In the genomic region with DNA sequence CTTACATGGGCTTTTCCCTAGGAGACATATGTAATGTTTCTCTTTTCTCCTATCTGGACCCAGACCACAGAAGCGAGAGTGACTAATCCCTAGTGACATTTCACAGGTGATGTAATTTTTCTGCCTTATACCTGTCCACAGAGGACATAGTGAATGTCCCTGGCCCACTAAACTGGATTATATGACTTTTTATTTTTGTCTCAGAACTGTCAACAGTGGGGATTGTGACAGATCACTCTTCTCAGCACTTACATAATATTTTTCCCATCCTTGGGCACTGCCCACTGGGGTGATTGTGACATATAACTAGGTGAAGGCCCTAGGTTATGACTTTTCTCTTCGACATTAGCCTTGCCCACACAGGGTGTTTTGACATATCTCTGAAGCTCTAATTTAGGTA, we compare ENCODE assay signal across 17 cellular contexts. TPM values are rescaled to one million over a fixed set of nuclear protein-coding genes. Genes with fewer than 3 reads are reported as not detected.
DNase-seq lines count a peak whose midpoint lies in the region; ATAC-seq and TF ChIP-seq lines count a peak whose summit lies in the region.
"Had no signal": no experiment of that assay in that cellular context is flagged by ENCODE, and none has a peak within 500 bp of the region (broad histone marks: within the 10 kb centered on the region; RNA-seq: fewer than 3 reads in every experiment).

No MANE protein-coding gene starts in this region.

- H3K4me1 ChIP-seq in right lobe of liver = peaks cover 0 to 48% (median 21%) of the 10 kb centered on the region in 4 donors
- H3K4me1 ChIP-seq: A549; BLaER1 treated with 17β-estradiol and CSF1 and Interleukin-3, amounts not matched to agents 10 nM and 100 nM; Caco-2 had no signal

- 9% methylated on average over 2 of the region's 2 CpGs for WGBS in right lobe of liver (ENCODE audit: insufficient coverage, low coverage, low lambda C conversion rate, missing lambda C conversion rate)

- H3K27ac Mint-ChIP-seq in activated naive CD8-positive, alpha-beta T cell treated with anti-CD3 and anti-CD28 coated beads, Interleukin-2, amount 50 U/mL, for 24 hours = no peak overlapping the region
- H3K27ac Mint-ChIP-seq in activated naive CD8-positive, alpha-beta T cell treated with anti-CD3 and anti-CD28 coated beads for 36 hours = no peak overlapping the region
- H3K27ac Mint-ChIP-seq in activated T-helper 17 cell treated with anti-CD3 and anti-CD28 coated beads, Interleukin-2, amount 50 U/mL, for 72 hours = no peak overlapping the region
- H3K27ac Mint-ChIP-seq: B cell; CD4-positive, alpha-beta T cell; CD8-positive, alpha-beta T cell had no signal

- intact Hi-C loops in right lobe of liver (cut with DNase I) = no loop called here

- ATAC-seq in activated naive CD8-positive, alpha-beta T cell treated with anti-CD3 and anti-CD28 coated beads, Interleukin-2, amount 50 U/mL, for 24 hours = peak; percentile 28
- ATAC-seq in activated T-helper 17 cell treated with anti-CD3 and anti-CD28 coated beads, Interleukin-2, amount 50 U/mL, for 72 hours (replicated peaks) = peak; percentile 54
- ATAC-seq in right lobe of liver = peak; percentile 66 to 78 (median 68)
- ATAC-seq: A549; CD8-positive, alpha-beta T cell had no signal

- TF ChIP-seq CTCF in right lobe of liver (IDR thresholded peaks at IDR 0.05) = no peak

- H3K9me3 Mint-ChIP-seq in activated naive CD8-positive, alpha-beta T cell treated with anti-CD3 and anti-CD28 coated beads, Interleukin-2, amount 50 U/mL, for 24 hours = peaks cover 28% of the 10 kb centered on the region
- H3K9me3 Mint-ChIP-seq in activated naive CD8-positive, alpha-beta T cell treated with anti-CD3 and anti-CD28 coated beads for 36 hours = peaks cover 27% of the 10 kb centered on the region
- peaks cover 6% of the 10 kb centered on the region for H3K9me3 Mint-ChIP-seq in activated T-helper 17 cell treated with anti-CD3 and anti-CD28 coated beads, Interleukin-2, amount 50 U/mL, for 72 hours

- no peaks in the 10 kb centered on the region for H3K4me1 Mint-ChIP-seq in activated naive CD8-positive, alpha-beta T cell treated with anti-CD3 and anti-CD28 coated beads, Interleukin-2, amount 50 U/mL, for 24 hours
- H3K4me1 Mint-ChIP-seq in activated naive CD8-positive, alpha-beta T cell treated with anti-CD3 and anti-CD28 coated beads for 36 hours = no peaks in the 10 kb centered on the region
- H3K4me1 Mint-ChIP-seq in activated T-helper 17 cell treated with anti-CD3 and anti-CD28 coated beads, Interleukin-2, amount 50 U/mL, for 72 hours = no peaks in the 10 kb centered on the region
- H3K4me1 Mint-ChIP-seq: B cell had no signal

- no peaks in the 10 kb centered on the region for H3K9me3 ChIP-seq in right lobe of liver

- no peaks in the 10 kb centered on the region for H3K27me3 Mint-ChIP-seq in activated naive CD8-positive, alpha-beta T cell treated with anti-CD3 and anti-CD28 coated beads, Interleukin-2, amount 50 U/mL, for 24 hours
- H3K27me3 Mint-ChIP-seq in activated naive CD8-positive, alpha-beta T cell treated with anti-CD3 and anti-CD28 coated beads for 36 hours = peaks cover 4% of the 10 kb centered on the region
- no peaks in the 10 kb centered on the region for H3K27me3 Mint-ChIP-seq in activated T-helper 17 cell treated with anti-CD3 and anti-CD28 coated beads, Interleukin-2, amount 50 U/mL, for 72 hours
- H3K27me3 Mint-ChIP-seq: B cell; CD4-positive, alpha-beta T cell had no signal

- no peaks in the 10 kb centered on the region for H3K36me3 Mint-ChIP-seq in activated naive CD8-positive, alpha-beta T cell treated with anti-CD3 and anti-CD28 coated beads, Interleukin-2, amount 50 U/mL, for 24 hours (ENCODE audit: low read depth)
- peaks cover 4% of the 10 kb centered on the region for H3K36me3 Mint-ChIP-seq in activated naive CD8-positive, alpha-beta T cell treated with anti-CD3 and anti-CD28 coated beads for 36 hours
- H3K36me3 Mint-ChIP-seq in activated T-helper 17 cell treated with anti-CD3 and anti-CD28 coated beads, Interleukin-2, amount 50 U/mL, for 72 hours (ENCODE audit: low read depth) = no peaks in the 10 kb centered on the region
- H3K36me3 Mint-ChIP-seq: CD8-positive, alpha-beta T cell had no signal

- H3K27ac ChIP-seq in right lobe of liver = peak overlapping the region; percentile 55 to 87 (median 78)
- H3K27ac ChIP-seq: 22Rv1; A549; BLaER1 treated with 17β-estradiol and CSF1 and Interleukin-3, amounts not matched to agents 10 nM and 100 nM; C4-2B had no signal

- no peak for DNase-seq in activated naive CD8-positive, alpha-beta T cell treated with anti-CD3 and anti-CD28 coated beads, Interleukin-2, amount 50 U/mL, for 24 hours
- no peak for DNase-seq in activated naive CD8-positive, alpha-beta T cell treated with anti-CD3 and anti-CD28 coated beads for 36 hours
- peak in 1 of 3 donors; percentile 49 for DNase-seq in right lobe of liver
- no peak for DNase-seq in effector CD8-positive, alpha-beta T cell (lab: John Stamatoyannopoulos, UW)
- DNase-seq: AML-193; Caco-2; Calu3; CD4-positive, alpha-beta T cell; CD8-positive, alpha-beta T cell; DMS79 treated with DMSO at 0.1 percent for 48 hours; GF-D8 had no signal

- H3K36me3 ChIP-seq in right lobe of liver = no peaks in the 10 kb centered on the region
- H3K36me3 ChIP-seq: BLaER1 treated with 17β-estradiol and CSF1 and Interleukin-3, amounts not matched to agents 10 nM and 100 nM had no signal

- no peak overlapping the region for H3K4me3 ChIP-seq in right lobe of liver
- H3K4me3 ChIP-seq: A549; BLaER1 treated with 17β-estradiol and CSF1 and Interleukin-3, amounts not matched to agents 10 nM and 100 nM had no signal

- H3K27me3 ChIP-seq in right lobe of liver = no peaks in the 10 kb centered on the region
- H3K27me3 ChIP-seq: BLaER1 treated with 17β-estradiol and CSF1 and Interleukin-3, amounts not matched to agents 10 nM and 100 nM had no signal

- H3K4me3 Mint-ChIP-seq in activated naive CD8-positive, alpha-beta T cell treated with anti-CD3 and anti-CD28 coated beads, Interleukin-2, amount 50 U/mL, for 24 hours = no peak overlapping the region
- no peak overlapping the region for H3K4me3 Mint-ChIP-seq in activated naive CD8-positive, alpha-beta T cell treated with anti-CD3 and anti-CD28 coated beads for 36 hours
- no peak overlapping the region for H3K4me3 Mint-ChIP-seq in activated T-helper 17 cell treated with anti-CD3 and anti-CD28 coated beads, Interleukin-2, amount 50 U/mL, for 72 hours
- H3K4me3 Mint-ChIP-seq: B cell; CD4-positive, alpha-beta T cell; CD8-positive, alpha-beta T cell had no signal

- no peak for TF ChIP-seq POLR2A in right lobe of liver (IDR thresholded peaks at IDR 0.05)

RNA-seq across cellular contexts. Expression of gene ZNF726, which starts 7.9 kb away (rescaled TPM):
- 10 to 100 TPM; 16.8 to 17.5 TPM for total RNA-seq in activated naive CD8-positive, alpha-beta T cell treated with anti-CD3 and anti-CD28 coated beads for 36 hours
- total RNA-seq in activated T-helper 17 cell treated with anti-CD3 and anti-CD28 coated beads, Interleukin-2, amount 50 U/mL, for 72 hours = 10 to 100 TPM; 12.4 to 13.4 TPM
- total RNA-seq in right lobe of liver = 1 to 10 TPM in 4 of 6 experiments, under 1 TPM in 2; 0.73 to 4.1 (median 1.9) TPM
- total RNA-seq: Caco-2 had no signal
